In the genomic region with DNA sequence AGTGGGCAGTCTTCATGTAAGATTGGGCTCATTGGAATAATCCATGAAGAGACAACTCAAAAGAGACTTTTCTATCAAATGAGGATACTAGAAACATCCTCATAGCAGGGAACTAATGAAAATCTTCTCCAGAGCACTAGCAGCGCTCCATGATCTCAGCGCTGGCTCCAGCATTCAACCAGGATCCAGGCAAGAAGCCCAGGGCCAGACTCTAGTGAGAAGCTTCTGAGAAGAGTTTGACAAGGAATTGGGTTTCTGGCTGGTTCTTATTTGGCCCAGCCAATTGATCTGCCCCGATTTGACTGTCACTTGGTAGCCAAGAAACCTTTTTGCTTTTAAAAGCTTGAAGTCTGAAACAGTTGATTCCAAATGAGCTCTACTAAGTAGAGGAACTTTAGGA, we compare ENCODE assay signal across 24 cellular contexts.
DNase-seq lines count a peak whose midpoint lies in the region; ATAC-seq, FAIRE-seq and TF ChIP-seq lines count a peak whose summit lies in the region.
"Had no signal": no experiment of that assay in that cellular context is flagged by ENCODE, and none has a peak within 500 bp of the region (broad histone marks: within the 10 kb centered on the region; RNA-seq: fewer than 3 reads in every experiment).

No MANE protein-coding gene starts in this region.

- H4K20me1 ChIP-seq in keratinocyte (ENCODE audit: control insufficient read depth, extremely low read depth, insufficient read depth, low read length): no peaks in the 10 kb centered on the region

- H3K9me3 ChIP-seq in KOPT-K1 (ENCODE audit: insufficient read depth, low read length, poor library complexity, severe bottlenecking) (no peaks in the 10 kb centered on the region), keratinocyte (ENCODE audit: control insufficient read depth, low read depth, low read length) (no peaks in the 10 kb centered on the region)
- H3K9me3 ChIP-seq: HAP-1 had no signal

- DNase-seq in caudate nucleus (lab: John Stamatoyannopoulos, UW) (peak in 11 of 61 donors; percentile 5 to 67 (median 12)), keratinocyte (ENCODE audit: low read depth, low spot score) (no peak), putamen (ENCODE audit: low spot score) (peak; percentile 33), KG1 (lab: John Stamatoyannopoulos, UW) (no peak), NCI-H526 (lab: John Stamatoyannopoulos, UW) (no peak), NCI-H345 treated with DMSO at 0.1 percent for 48 hours (lab: John Stamatoyannopoulos, UW; ENCODE audit: unreplicated experiment) (no peak), Right ventricle myocardium superior (no peak)
- DNase-seq: 8988T; Calu3; CD8-positive, alpha-beta memory T cell; DMS153; NCI-H1092 treated with DMSO at 0.1 percent for 48 hours; NCI-H1436 treated with DMSO at 0.1 percent for 48 hours; NCI-H1930; NCI-H226; NCI-H524; NCI-H82; SHP77 had no signal

- no peak overlapping the region for H2AFZ ChIP-seq in keratinocyte (ENCODE audit: control insufficient read depth, low read length)
- H2AFZ ChIP-seq: GM23338 had no signal

- H3K36me3 ChIP-seq in KOPT-K1 (ENCODE audit: insufficient read depth, low read length): no peaks in the 10 kb centered on the region
- H3K36me3 ChIP-seq in keratinocyte (ENCODE audit: control insufficient read depth in 2 of 2, extremely low read depth in 1 of 2, insufficient read depth in 2 of 2, low read length in 2 of 2): no peaks in the 10 kb centered on the region
- H3K36me3 ChIP-seq: HAP-1 had no signal

- intact Hi-C loops in Right ventricle myocardium superior (cut with DNase I): loop anchor here (10.0 kb wide), 1 partner anchor 102 kb away; no protein-coding TSS in a partner anchor

- H3K9me1 ChIP-seq in keratinocyte (ENCODE audit: control insufficient read depth, extremely low read depth, insufficient read depth, low read length): no peaks in the 10 kb centered on the region

- H3K27ac ChIP-seq in KOPT-K1 (ENCODE audit: low read depth, low read length, poor library complexity, severe bottlenecking): peak overlapping the region; percentile 34
- H3K27ac ChIP-seq in caudate nucleus (ENCODE audit: low read depth, low read length): peak overlapping the region; percentile 79
- H3K27ac ChIP-seq in keratinocyte (ENCODE audit: control insufficient read depth, insufficient read depth, low read length): peak overlapping the region; percentile 45
- H3K27ac ChIP-seq: C4-2B had no signal

- no peak overlapping the region for H3K9ac ChIP-seq in keratinocyte (ENCODE audit: control insufficient read depth, extremely low read depth, insufficient read depth, low read length)

- no peak overlapping the region for H3K4me3 ChIP-seq in keratinocyte (ENCODE audit: control insufficient read depth in 2 of 3, extremely low read depth in 1 of 3, insufficient read depth in 2 of 3, low read depth in 1 of 3, low read length in 3 of 3)
- H3K4me3 ChIP-seq: GM23338, HAP-1 had no signal

- H3K27me3 ChIP-seq in keratinocyte (ENCODE audit: control insufficient read depth, extremely low read depth, insufficient read depth, low read length): no peaks in the 10 kb centered on the region

- no peaks in the 10 kb centered on the region for H3K79me2 ChIP-seq in keratinocyte (ENCODE audit: control insufficient read depth, insufficient read depth, low read length)

- no peak for ATAC-seq in Right ventricle myocardium superior (ENCODE audit: poor library complexity)
- ATAC-seq: GM23338 had no signal

- dilution Hi-C loops in keratinocyte (cut with MboI; ENCODE audit: extremely low pct_ligation_motif_present, low sequenced_read_pairs): no loop called here

- no peak for FAIRE-seq in keratinocyte (lab: Jason Lieb, UNC)
- FAIRE-seq: G401.6, GM12892 had no signal

- peaks cover 25% of the 10 kb centered on the region for H3K4me1 ChIP-seq in keratinocyte (ENCODE audit: control insufficient read depth, extremely low read depth, insufficient read depth, low read length)

- TF ChIP-seq CTCF in keratinocyte (optimal IDR thresholded peaks at IDR 0.05 in 1 of 3, IDR thresholded peaks at IDR 0.05 in 1 of 3, conservative IDR thresholded peaks at IDR 0.05 in 1 of 3; ENCODE audit: extremely low read depth in 1 of 3, insufficient read depth in 2 of 3, low read length in 3 of 3): no peak

- H3K4me2 ChIP-seq in keratinocyte (ENCODE audit: control insufficient read depth, extremely low read depth, insufficient read depth, low read depth, low read length): peak overlapping the region; percentile 75
- H3K4me2 ChIP-seq: GM23338 had no signal
